In the genomic region with DNA sequence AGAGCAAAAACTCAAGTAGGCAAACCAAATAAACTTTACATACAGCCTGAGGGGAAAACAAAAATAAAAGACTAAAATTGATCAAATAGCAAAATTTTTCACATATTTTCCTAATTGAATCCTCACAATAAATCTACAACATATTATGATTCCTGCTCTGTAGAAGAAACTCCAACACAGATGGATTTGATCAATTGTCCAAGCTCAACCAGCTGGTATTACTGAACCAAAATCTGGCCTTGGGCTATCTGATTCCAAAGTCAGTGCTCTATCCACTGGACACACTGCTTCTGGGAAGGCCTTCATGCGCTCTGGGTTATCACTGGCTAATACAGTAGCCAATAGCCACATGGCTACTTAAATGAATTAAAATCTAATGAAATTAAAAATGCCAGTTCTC, we compare ENCODE assay signal across 26 cellular contexts.
"Had no signal": no experiment of that assay in that cellular context is flagged by ENCODE, and none has a peak within 500 bp of the region (broad histone marks: within the 10 kb centered on the region; RNA-seq: fewer than 3 reads in every experiment).

No MANE protein-coding gene starts in this region.

- DNase-seq: activated CD4-positive, alpha-beta T cell treated with anti-CD3 and anti-CD28 coated beads for 4 hours; activated CD8-positive, alpha-beta memory T cell treated with anti-CD3 and anti-CD28 coated beads, Interleukin-2, amount 50 U/mL, for 48 hours; activated CD8-positive, alpha-beta T cell treated with anti-CD3 and anti-CD28 coated beads, Interleukin-2, amount 10 ng/mL, durations not matched to agents 7 days and 5 days; activated effector memory CD4-positive, alpha-beta T cell treated with Interleukin-2 at 50 U/mL for 16 hours; activated naive CD4-positive, alpha-beta T cell; activated T-cell treated with anti-CD3 and anti-CD28 coated beads, Interleukin-2, amount 50 U/mL, for 1 hour; amniotic stem cell; MM.1S; NCI-H1105; NCI-H1436 treated with DMSO at 0.1 percent for 48 hours; NCI-H187; NCI-H2081; NCI-H510A treated with DMSO at 0.1 percent for 48 hours; NCI-H69; NK-92 treated with Interleukin-12 subunit alpha and Interleukin-12 subunit beta, amount 100 ng/mL, for 24 hours; OCI-M1; Peyer's patch; Right ventricle myocardium superior; SJCRH30 had no signal

- H3K9me3 Mint-ChIP-seq: activated naive CD4-positive, alpha-beta T cell treated with anti-CD3 and anti-CD28 coated beads, Interleukin-2, amount 50 U/mL, for 24 hours; brain had no signal

- H3K36me3 ChIP-seq: cardiac muscle cell, SJCRH30 had no signal

- ATAC-seq: activated CD4-positive, CD25-positive, alpha-beta regulatory T cell treated with anti-CD3 and anti-CD28 coated beads, Interleukin-2, amount 50 U/mL, for 24 hours; activated CD8-positive, alpha-beta T cell treated with anti-CD3 and anti-CD28 coated beads, Interleukin-2, amount 10 ng/mL, durations not matched to agents 7 days and 5 days had no signal

- H3K4me3 Mint-ChIP-seq: activated CD8-positive, alpha-beta T cell treated with anti-CD3 and anti-CD28 coated beads, Interleukin-2, amount 10 ng/mL, durations not matched to agents 7 days and 5 days; activated naive CD4-positive, alpha-beta T cell treated with anti-CD3 and anti-CD28 coated beads, Interleukin-2, amount 50 U/mL, for 24 hours; brain had no signal

- H3K27me3 ChIP-seq: ascending aorta, cardiac muscle cell, Peyer's patch, SJCRH30 had no signal

- H3K4me1 ChIP-seq: ascending aorta, Peyer's patch, SJCRH30 had no signal

- H3K27ac ChIP-seq: ascending aorta, cardiac muscle cell, Peyer's patch, RWPE1, SJCRH30, VCaP had no signal

- H3K9me3 ChIP-seq: ascending aorta, Peyer's patch, SJCRH30 had no signal

- H3K27ac Mint-ChIP-seq: activated CD8-positive, alpha-beta T cell treated with anti-CD3 and anti-CD28 coated beads, Interleukin-2, amount 10 ng/mL, durations not matched to agents 7 days and 5 days; activated naive CD4-positive, alpha-beta T cell treated with anti-CD3 and anti-CD28 coated beads, Interleukin-2, amount 50 U/mL, for 24 hours; brain had no signal

- H3K27me3 Mint-ChIP-seq: activated naive CD4-positive, alpha-beta T cell treated with anti-CD3 and anti-CD28 coated beads, Interleukin-2, amount 50 U/mL, for 24 hours; brain had no signal

- H3K4me3 ChIP-seq: ascending aorta, cardiac muscle cell, Peyer's patch, SJCRH30 had no signal
